Comparison of ENCODE assay signal across 24 cellular contexts in genomic region chr1:8478566-8478965, GRCh38.
A peak's percentile ranks its signal among the peaks of the same experiment; 100 is the strongest.
DNase-seq lines count a peak whose midpoint lies in the region; ATAC-seq and TF ChIP-seq lines count a peak whose summit lies in the region.
"Had no signal": no experiment of that assay in that cellular context is flagged by ENCODE, and none has a peak within 500 bp of the region (broad histone marks: within the 10 kb centered on the region; RNA-seq: fewer than 3 reads in every experiment).

No MANE protein-coding gene starts in this region.

- DNase-seq in cardiac muscle cell (ENCODE audit: low read depth in 1 of 2, low spot score in 1 of 2): no peak
- DNase-seq in Right ventricle myocardium inferior (ENCODE audit: missing footprints): no peak
- no peak for DNase-seq in caudate nucleus (lab: John Stamatoyannopoulos, UW)
- DNase-seq in uterus: no peak
- DNase-seq in erythroblast (lab: John Stamatoyannopoulos, UW): no peak
- DNase-seq in NCI-H1092 treated with DMSO at 0.1 percent for 48 hours (lab: John Stamatoyannopoulos, UW): no peak
- DNase-seq: activated CD4-positive, alpha-beta memory T cell treated with anti-CD3 and anti-CD28 coated beads, Interleukin-2, amount 10 ng/mL, durations not matched to agents 7 days and 5 days; activated CD4-positive, CD25-positive, alpha-beta regulatory T cell; activated gamma-delta T cell; activated naive CD8-positive, alpha-beta T cell treated with anti-CD3 and anti-CD28 coated beads, Interleukin-2, amount 50 U/mL, for 24 hours; CD8-positive, alpha-beta memory T cell; GOT3; left colon; naive B cell; NCI-H1105; NCI-H2029 treated with DMSO at 0.1 percent for 48 hours; NCI-H2227 treated with DMSO at 0.1 percent for 48 hours; right cardiac atrium; RPMI8226; SK-N-SH; T-helper 9 cell; upper lobe of left lung had no signal

- H3K9me3 ChIP-seq in cardiac muscle cell (ENCODE audit: low read depth) (no peaks in the 10 kb centered on the region), uterus (no peaks in the 10 kb centered on the region)
- H3K9me3 ChIP-seq: SK-N-SH, upper lobe of left lung had no signal

- H3K27ac ChIP-seq in cardiac muscle cell: peak overlapping the region; percentile 52
- H3K27ac ChIP-seq in caudate nucleus (ENCODE audit: low read depth, low read length): peak overlapping the region; percentile 8
- H3K27ac ChIP-seq in uterus: peak overlapping the region; percentile 17 to 60

- H3K4me1 ChIP-seq in cardiac muscle cell (ENCODE audit: low read depth): peaks cover 5% of the 10 kb centered on the region
- H3K4me1 ChIP-seq in uterus: peaks cover 3 to 23% of the 10 kb centered on the region in 2 donors

- H3K27me3 Mint-ChIP-seq in nephron (ENCODE audit: low read depth): no peaks in the 10 kb centered on the region
- H3K27me3 Mint-ChIP-seq: activated CD4-positive, alpha-beta memory T cell treated with anti-CD3 and anti-CD28 coated beads, Interleukin-2, amount 10 ng/mL, durations not matched to agents 7 days and 5 days; activated naive CD8-positive, alpha-beta T cell treated with anti-CD3 and anti-CD28 coated beads, Interleukin-2, amount 50 U/mL, for 24 hours; CD8-positive, alpha-beta memory T cell; naive B cell had no signal

- H3K4me1 Mint-ChIP-seq in nephron: peaks cover 47% of the 10 kb centered on the region

- intact Hi-C loops in Right ventricle myocardium inferior (cut with DNase I): no loop called here
- intact Hi-C loops in uterus (cut with DNase I; ENCODE audit: low total_unique reads): no loop called here

- ATAC-seq in Right ventricle myocardium inferior (no peak), GM21717 (IDR thresholded peaks at IDR 0.05; ENCODE audit: unreplicated experiment) (no peak)
- ATAC-seq: activated naive CD8-positive, alpha-beta T cell treated with anti-CD3 and anti-CD28 coated beads, Interleukin-2, amount 50 U/mL, for 24 hours; left colon had no signal

- H3K27ac Mint-ChIP-seq in nephron: peak overlapping the region; percentile 70 to 91 (median 88)
- H3K27ac Mint-ChIP-seq: activated CD4-positive, alpha-beta memory T cell treated with anti-CD3 and anti-CD28 coated beads, Interleukin-2, amount 10 ng/mL, durations not matched to agents 7 days and 5 days had no signal

- no peaks in the 10 kb centered on the region for H3K36me3 ChIP-seq in cardiac muscle cell
- H3K36me3 ChIP-seq in uterus: no peaks in the 10 kb centered on the region
- H3K36me3 ChIP-seq: upper lobe of left lung had no signal

- H3K9me3 Mint-ChIP-seq in nephron: no peaks in the 10 kb centered on the region
- H3K9me3 Mint-ChIP-seq: activated CD4-positive, alpha-beta memory T cell treated with anti-CD3 and anti-CD28 coated beads, Interleukin-2, amount 10 ng/mL, durations not matched to agents 7 days and 5 days; activated naive CD8-positive, alpha-beta T cell treated with anti-CD3 and anti-CD28 coated beads, Interleukin-2, amount 50 U/mL, for 24 hours; CD8-positive, alpha-beta memory T cell; naive B cell had no signal

- no peak overlapping the region for H3K4me3 Mint-ChIP-seq in nephron
- H3K4me3 Mint-ChIP-seq: activated CD4-positive, alpha-beta memory T cell treated with anti-CD3 and anti-CD28 coated beads, Interleukin-2, amount 10 ng/mL, durations not matched to agents 7 days and 5 days; activated naive CD8-positive, alpha-beta T cell treated with anti-CD3 and anti-CD28 coated beads, Interleukin-2, amount 50 U/mL, for 24 hours; CD8-positive, alpha-beta memory T cell; naive B cell had no signal

- TF ChIP-seq POLR2A in uterus (IDR thresholded peaks at IDR 0.05): no peak
- no peak for TF ChIP-seq POLR2A in erythroblast (IDR thresholded peaks at IDR 0.05; ENCODE audit: low read length)

- no peak overlapping the region for H3K4me3 ChIP-seq in cardiac muscle cell
- H3K4me3 ChIP-seq in uterus: no peak overlapping the region
- H3K4me3 ChIP-seq: upper lobe of left lung had no signal

- no peaks in the 10 kb centered on the region for H3K27me3 ChIP-seq in cardiac muscle cell
- no peaks in the 10 kb centered on the region for H3K27me3 ChIP-seq in uterus
- H3K27me3 ChIP-seq: upper lobe of left lung had no signal

- peaks cover 13% of the 10 kb centered on the region for H3K36me3 Mint-ChIP-seq in nephron (ENCODE audit: low read depth)

- TF ChIP-seq CTCF in cardiac muscle cell (IDR thresholded peaks at IDR 0.05; ENCODE audit: low read depth, low read length) (no peak), nephron (IDR thresholded peaks at IDR 0.05; ENCODE audit: unreplicated experiment in 3 of 3) (no peak), uterus (IDR thresholded peaks at IDR 0.05) (no peak)
